Comparison of ENCODE assay signal across 19 cellular contexts in the genomic region with DNA sequence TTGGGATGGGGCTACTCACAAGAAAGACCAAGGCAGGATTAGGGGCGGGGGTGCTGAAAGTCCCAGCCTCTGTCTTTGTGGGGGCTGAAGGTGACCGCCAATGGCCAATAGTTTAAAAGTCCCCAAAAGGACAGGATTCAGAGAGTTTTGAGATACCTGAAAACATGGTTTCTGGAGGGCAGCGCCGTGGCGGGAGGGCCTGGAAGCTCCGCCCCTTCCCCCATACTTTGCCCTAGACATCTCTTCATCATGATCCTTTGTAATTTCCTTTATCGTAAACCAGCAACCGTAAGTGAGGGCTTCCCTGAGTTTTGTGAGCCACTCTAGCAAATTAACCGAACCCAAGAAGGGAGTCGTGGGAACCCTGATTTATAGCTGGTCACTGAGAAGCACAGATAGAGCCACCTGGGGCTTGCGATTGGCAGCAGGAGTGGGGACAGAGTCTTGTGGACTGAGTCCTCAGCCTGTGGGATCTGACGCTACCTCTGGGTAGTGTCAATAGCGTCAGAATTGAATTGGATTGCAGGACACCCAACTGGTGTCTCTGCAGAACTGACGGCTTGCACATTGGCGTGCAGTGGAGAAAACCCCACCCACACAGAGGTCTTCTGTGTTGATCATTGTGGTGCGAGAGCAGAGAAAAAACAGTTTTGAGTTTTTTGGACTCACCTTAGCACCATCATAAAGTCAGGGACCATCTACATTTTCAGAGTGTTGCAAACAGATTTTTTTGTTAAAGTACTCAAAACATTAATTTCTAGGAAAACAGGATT.
DNase-seq lines count a peak whose midpoint lies in the region; ATAC-seq, FAIRE-seq and TF ChIP-seq lines count a peak whose summit lies in the region.
"Had no signal": no experiment of that assay in that cellular context is flagged by ENCODE, and none has a peak within 500 bp of the region (broad histone marks: within the 10 kb centered on the region; RNA-seq: fewer than 3 reads in every experiment).

No MANE protein-coding gene starts in this region.

- CTCF ChIA-PET in GM12878 (lab: Yijun Ruan, JAX), result no interaction called here

- TF ChIP-seq CTCF in heart left ventricle (IDR thresholded peaks at IDR 0.05) (no peak), GM12878 (IDR thresholded peaks at IDR 0.05 in 2 of 3, conservative IDR thresholded peaks at IDR 0.05 in 1 of 3; ENCODE audit: control insufficient read depth in 2 of 3, extremely low read depth in 1 of 3, insufficient read depth in 1 of 3, low read depth in 3 of 3, low read length in 3 of 3) (no peak), esophagus muscularis mucosa (IDR thresholded peaks at IDR 0.05) (no peak)

- TF ChIP-seq RAD21 in GM12878 (IDR thresholded peaks at IDR 0.05; ENCODE audit: insufficient read depth, low read depth, low read length), result no peak

- BruUV-seq in GM12878 (replicated peaks; lab: Mats Ljungman, UMichigan), result no TSS peak

- H3K9ac ChIP-seq in GM12878 (ENCODE audit: control insufficient read depth, insufficient read depth, low read length), result no peak overlapping the region
- H3K9ac ChIP-seq: BLaER1, SK-N-SH had no signal

- WGBS in heart left ventricle, 4 donors, result 90 to 93% (median 92%) methylated on average over 16 of the region's 16 CpGs
- WGBS in GM12878 (ENCODE audit: insufficient coverage, insufficient replicate concordance, low lambda C conversion rate, missing lambda C conversion rate), result 84% methylated on average over 16 of the region's 16 CpGs
- WGBS in esophagus muscularis mucosa, result 94% methylated on average over 16 of the region's 16 CpGs

- H4K20me1 ChIP-seq in GM12878 (ENCODE audit: control insufficient read depth, insufficient read depth), result no peaks in the 10 kb centered on the region
- H4K20me1 ChIP-seq: BLaER1 had no signal

- peaks cover 0 to 17% (median 0%) of the 10 kb centered on the region in 9 donors for H3K27me3 ChIP-seq in heart left ventricle
- no peaks in the 10 kb centered on the region for H3K27me3 ChIP-seq in GM12878 (replicated peaks in 1 of 2; ENCODE audit: control insufficient read depth in 2 of 2, insufficient read depth in 2 of 2, low read length in 1 of 2)
- peaks cover 0 to 23% (median 0%) of the 10 kb centered on the region in 4 donors for H3K27me3 ChIP-seq in esophagus muscularis mucosa
- H3K27me3 ChIP-seq: BLaER1 had no signal

- no peak overlapping the region for H3K27ac ChIP-seq in heart left ventricle
- H3K27ac ChIP-seq in GM12878 (ENCODE audit: control insufficient read depth, insufficient read depth), result no peak overlapping the region
- no peak overlapping the region for H3K27ac ChIP-seq in esophagus muscularis mucosa (replicated peaks in 1 of 4)
- H3K27ac ChIP-seq: A549, BLaER1 had no signal

- DNase-seq in cardiac septum (ENCODE audit: low spot score), result peak; percentile 41
- no peak for DNase-seq in heart left ventricle
- DNase-seq in GM12878 (ENCODE audit: low read depth, low spot score), result no peak
- DNase-seq in esophagus muscularis mucosa (ENCODE audit: extremely low spot score), result no peak
- no peak for DNase-seq in NCI-H2227 (lab: John Stamatoyannopoulos, UW; ENCODE audit: unreplicated experiment)
- DNase-seq in stimulated activated CD4-positive, alpha-beta T cell treated with anti-CD3 and anti-CD28 coated beads, Interleukin-4, amount 100 ng/mL, for 1 hour, result no peak
- DNase-seq: CD4-positive, alpha-beta memory T cell; DMS53; EL; NCI-H1105; NCI-H1694 treated with DMSO at 0.1 percent for 48 hours; NCI-H510A; NCI-H774; SHP77; SK-N-SH had no signal

- intact Hi-C loops in cardiac septum (cut with DNase I), result no loop called here
- intact Hi-C loops in heart left ventricle (cut with DNase I), result no loop called here
- intact Hi-C loops in GM12878 (cut with micrococcal nuclease; ENCODE audit: unreplicated experiment), result loop anchor here (10.0 kb wide), 1 partner anchor 267 kb away; no protein-coding TSS in a partner anchor
- intact Hi-C loops in esophagus muscularis mucosa (cut with DNase I), result no loop called here

- SMC1A ChIA-PET in GM12878 (lab: Charles Lee; ENCODE audit: uncharacterized antibody, unreplicated experiment), result interaction anchor here (1.4 kb wide), 1 partner anchor 18 kb away, joined by 4 read pairs; no protein-coding TSS in a partner anchor

- H3K79me2 ChIP-seq in GM12878 (ENCODE audit: control insufficient read depth, insufficient read depth, low read length), result no peaks in the 10 kb centered on the region

- H3K4me2 ChIP-seq in GM12878 (ENCODE audit: control insufficient read depth, insufficient read depth), result peak overlapping the region; percentile 69; the same call in 1 of the 2 replicates
- H3K4me2 ChIP-seq: A549, BLaER1, GM23338, SK-N-SH had no signal

- H3K9me3 ChIP-seq in heart left ventricle, result no peaks in the 10 kb centered on the region
- H3K9me3 ChIP-seq in GM12878 (replicated peaks; ENCODE audit: control insufficient read depth, insufficient read depth, low read length), result no peaks in the 10 kb centered on the region
- H3K9me3 ChIP-seq in esophagus muscularis mucosa, result no peaks in the 10 kb centered on the region
- H3K9me3 ChIP-seq: A549, BLaER1, SK-N-SH had no signal

- POLR2A ChIA-PET in GM12878 (lab: Charles Lee), result no interaction called here

- H3K4me3 ChIP-seq in heart left ventricle (no peak overlapping the region), GM12878 (no peak overlapping the region), esophagus muscularis mucosa (no peak overlapping the region)
- H3K4me3 ChIP-seq: A549, BLaER1, GM23338 had no signal

- TF ChIP-seq POLR2A in heart left ventricle (IDR thresholded peaks at IDR 0.05) (no peak), GM12878 (IDR thresholded peaks at IDR 0.05; ENCODE audit: low read depth, low read length) (no peak), esophagus muscularis mucosa (IDR thresholded peaks at IDR 0.05; ENCODE audit: low read depth) (no peak)

- H3K36me3 ChIP-seq in heart left ventricle (no peaks in the 10 kb centered on the region), GM12878 (ENCODE audit: control insufficient read depth in 2 of 2, insufficient read depth in 2 of 2, low read length in 1 of 2) (no peaks in the 10 kb centered on the region), esophagus muscularis mucosa (no peaks in the 10 kb centered on the region)
- H3K36me3 ChIP-seq: BLaER1 had no signal

- in situ Hi-C loops in GM12878 (cut with MboI), result no loop called here

- RAD21 ChIA-PET in GM12878 (lab: Charles Lee; ENCODE audit: unreplicated experiment), result no interaction called here

- H2AFZ ChIP-seq in GM12878 (ENCODE audit: control insufficient read depth, low read depth, low read length), result no peak overlapping the region

- ATAC-seq in heart left ventricle, result no peak
- ATAC-seq in GM21360 (IDR thresholded peaks at IDR 0.05; ENCODE audit: unreplicated experiment), result peak; percentile 44
- no peak for ATAC-seq in GM12878
- ATAC-seq: A549, GM23338 had no signal

- FAIRE-seq in GM12878 (lab: Jason Lieb, UNC), result no peak
- FAIRE-seq: A549 had no signal

- H3K4me1 ChIP-seq in heart left ventricle (no peaks in the 10 kb centered on the region), GM12878 (ENCODE audit: control insufficient read depth, insufficient read depth, low read length) (peaks cover 27% of the 10 kb centered on the region), esophagus muscularis mucosa (no peaks in the 10 kb centered on the region)
- H3K4me1 ChIP-seq: A549 had no signal

- TF ChIP-seq EP300 in GM12878 (IDR thresholded peaks at IDR 0.05; ENCODE audit: borderline replicate concordance in 1 of 2, control insufficient read depth in 1 of 2, low read depth in 2 of 2, low read length in 2 of 2), result no peak
- no peak for TF ChIP-seq EP300 in esophagus muscularis mucosa (IDR thresholded peaks at IDR 0.05)

TF ChIP-seq in GM12878, 131 proteins besides CTCF, POLR2A, EP300 and RAD21 (continues in another document):
- TF ChIP-seq, protein P1, sequence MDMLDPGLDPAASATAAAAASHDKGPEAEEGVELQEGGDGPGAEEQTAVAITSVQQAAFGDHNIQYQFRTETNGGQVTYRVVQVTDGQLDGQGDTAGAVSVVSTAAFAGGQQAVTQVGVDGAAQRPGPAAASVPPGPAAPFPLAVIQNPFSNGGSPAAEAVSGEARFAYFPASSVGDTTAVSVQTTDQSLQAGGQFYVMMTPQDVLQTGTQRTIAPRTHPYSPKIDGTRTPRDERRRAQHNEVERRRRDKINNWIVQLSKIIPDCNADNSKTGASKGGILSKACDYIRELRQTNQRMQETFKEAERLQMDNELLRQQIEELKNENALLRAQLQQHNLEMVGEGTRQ (IDR thresholded peaks at IDR 0.05; ENCODE audit: borderline replicate concordance, low read depth, low read length), result no peak
- no peak for TF ChIP-seq RUNX3 (IDR thresholded peaks at IDR 0.05; ENCODE audit: low read length)
- TF ChIP-seq CEBPB (IDR thresholded peaks at IDR 0.05; ENCODE audit: borderline replicate concordance in 1 of 2, low read depth in 2 of 2, low read length in 2 of 2), result no peak
- no peak for TF ChIP-seq CHD1 (IDR thresholded peaks at IDR 0.05; ENCODE audit: low read depth, low read length)
- TF ChIP-seq, protein P2, sequence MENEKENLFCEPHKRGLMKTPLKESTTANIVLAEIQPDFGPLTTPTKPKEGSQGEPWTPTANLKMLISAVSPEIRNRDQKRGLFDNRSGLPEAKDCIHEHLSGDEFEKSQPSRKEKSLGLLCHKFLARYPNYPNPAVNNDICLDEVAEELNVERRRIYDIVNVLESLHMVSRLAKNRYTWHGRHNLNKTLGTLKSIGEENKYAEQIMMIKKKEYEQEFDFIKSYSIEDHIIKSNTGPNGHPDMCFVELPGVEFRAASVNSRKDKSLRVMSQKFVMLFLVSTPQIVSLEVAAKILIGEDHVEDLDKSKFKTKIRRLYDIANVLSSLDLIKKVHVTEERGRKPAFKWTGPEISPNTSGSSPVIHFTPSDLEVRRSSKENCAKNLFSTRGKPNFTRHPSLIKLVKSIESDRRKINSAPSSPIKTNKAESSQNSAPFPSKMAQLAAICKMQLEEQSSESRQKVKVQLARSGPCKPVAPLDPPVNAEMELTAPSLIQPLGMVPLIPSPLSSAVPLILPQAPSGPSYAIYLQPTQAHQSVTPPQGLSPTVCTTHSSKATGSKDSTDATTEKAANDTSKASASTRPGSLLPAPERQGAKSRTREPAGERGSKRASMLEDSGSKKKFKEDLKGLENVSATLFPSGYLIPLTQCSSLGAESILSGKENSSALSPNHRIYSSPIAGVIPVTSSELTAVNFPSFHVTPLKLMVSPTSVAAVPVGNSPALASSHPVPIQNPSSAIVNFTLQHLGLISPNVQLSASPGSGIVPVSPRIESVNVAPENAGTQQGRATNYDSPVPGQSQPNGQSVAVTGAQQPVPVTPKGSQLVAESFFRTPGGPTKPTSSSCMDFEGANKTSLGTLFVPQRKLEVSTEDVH (IDR thresholded peaks at IDR 0.05; ENCODE audit: low read depth, partially characterized antibody), result no peak
